ENCODE assay signal across 13 cellular contexts in the genomic region with DNA sequence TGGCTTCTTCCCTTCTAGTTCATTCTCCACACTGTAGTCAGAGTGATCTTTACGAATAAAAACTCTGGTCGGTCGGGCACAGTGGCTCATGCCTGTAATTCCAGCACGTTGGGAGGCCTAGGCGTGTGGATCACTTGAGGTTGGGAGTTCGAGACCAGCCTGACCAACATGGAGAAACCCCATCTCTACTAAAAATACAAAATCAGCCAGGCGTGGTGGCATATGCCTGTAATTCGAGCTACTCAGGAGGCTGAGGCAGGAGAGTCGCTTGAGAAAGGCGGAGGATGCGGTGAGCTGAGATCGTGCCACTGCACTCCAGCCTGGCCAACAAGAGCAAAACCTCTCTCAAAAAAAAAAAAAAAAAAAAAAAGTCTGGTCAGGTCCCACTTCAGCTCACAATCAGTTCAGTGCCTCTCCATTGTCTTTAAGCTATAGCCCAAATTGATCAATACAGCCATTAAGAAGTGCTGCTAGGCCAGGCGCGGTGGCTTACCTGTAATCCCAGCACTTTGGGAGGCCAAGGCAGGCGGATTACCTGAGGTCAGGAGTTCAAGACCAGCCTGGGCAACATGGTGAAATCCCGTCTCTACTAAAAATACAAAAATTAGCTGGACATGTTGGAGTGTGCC. TPM values are rescaled to one million over a fixed set of nuclear protein-coding genes. Genes with fewer than 3 reads are reported as not detected.
DNase-seq lines count a peak whose midpoint lies in the region; TF ChIP-seq lines count a peak whose summit lies in the region.
"Not testable (repeated sequence)": the region's sequence is repeated elsewhere in the genome, so short reads cannot be mapped to it uniquely, and the experiment has no call there.
"Had no signal": no experiment of that assay in that cellular context is flagged by ENCODE, and none has a peak within 500 bp of the region (broad histone marks: within the 10 kb centered on the region; RNA-seq: fewer than 3 reads in every experiment).

No MANE protein-coding gene starts in this region.

- H3K36me3 ChIP-seq in NT2/D1 (ENCODE audit: insufficient read depth, insufficient read length, low read length) (peaks cover 60% of the 10 kb centered on the region), mesodermal cell (ENCODE audit: control insufficient read depth, insufficient read depth, low read length) (peaks cover 23% of the 10 kb centered on the region)
- not testable (repeated sequence) for H3K36me3 ChIP-seq in spleen

- TF ChIP-seq POLR2A in spleen (IDR thresholded peaks at IDR 0.05): not testable (repeated sequence)

- H3K36me3 Mint-ChIP-seq in T-helper 2 cell treated with Interferon-gamma antibody and Interleukin-4, amounts not matched to agents 5 μg/mL and 100 μg/mL, for 36 hours (ENCODE audit: low read depth): peaks cover 11% of the 10 kb centered on the region
- H3K36me3 Mint-ChIP-seq in activated T-cell treated with anti-CD3 and anti-CD28 coated beads, Interleukin-2, amount 50 U/mL, for 24 hours (ENCODE audit: low read depth): peaks cover 56% of the 10 kb centered on the region
- not testable (repeated sequence) for H3K36me3 Mint-ChIP-seq in endothelial cell (ENCODE audit: low read depth, unreplicated experiment)

- not testable (repeated sequence) for TF ChIP-seq CTCF in C4-2B (conservative IDR thresholded peaks at IDR 0.05); HL-60 (IDR thresholded peaks at IDR 0.05; ENCODE audit: insufficient read depth, low read length); endothelial cell (IDR thresholded peaks at IDR 0.05; ENCODE audit: unreplicated experiment); spleen (IDR thresholded peaks at IDR 0.05 in 8 of 11, conservative IDR thresholded peaks at IDR 0.05 in 3 of 11)

- not testable (repeated sequence) for H3K9me3 Mint-ChIP-seq in T-helper 2 cell treated with Interferon-gamma antibody and Interleukin-4, amounts not matched to agents 5 μg/mL and 100 μg/mL, for 36 hours; activated T-cell treated with anti-CD3 and anti-CD28 coated beads, Interleukin-2, amount 50 U/mL, for 24 hours; endothelial cell (ENCODE audit: unreplicated experiment)

- peaks cover 54% of the 10 kb centered on the region for H3K4me1 Mint-ChIP-seq in T-helper 2 cell treated with Interferon-gamma antibody and Interleukin-4, amounts not matched to agents 5 μg/mL and 100 μg/mL, for 36 hours (ENCODE audit: low read depth)
- H3K4me1 Mint-ChIP-seq in activated T-cell treated with anti-CD3 and anti-CD28 coated beads, Interleukin-2, amount 50 U/mL, for 24 hours (ENCODE audit: low read depth): peaks cover 49% of the 10 kb centered on the region
- H3K4me1 Mint-ChIP-seq in endothelial cell (ENCODE audit: unreplicated experiment): peaks cover 18% of the 10 kb centered on the region

- intact Hi-C loops in spleen (cut with DNase I; ENCODE audit: low total_unique reads): loop anchor here (10.0 kb wide), 1 partner anchor 467 kb away; no protein-coding TSS in a partner anchor

- 89 to 93% methylated on average over 14 of the region's 16 CpGs for WGBS in mesodermal cell (ENCODE audit: insufficient coverage in 2 of 2), 2 experiments
- 86 to 95% (median 93%) methylated on average over 16 of the region's 16 CpGs for WGBS in spleen, 5 donors

- H3K9me3 ChIP-seq in NT2/D1 (ENCODE audit: insufficient read depth, low read length); mesodermal cell (ENCODE audit: control insufficient read depth, low read length); spleen: not testable (repeated sequence)

- H3K27ac ChIP-seq in C4-2B: peak overlapping the region; percentile 99
- peak overlapping the region; percentile 40 for H3K27ac ChIP-seq in HL-60 (replicated peaks)
- H3K27ac ChIP-seq in mesodermal cell (ENCODE audit: low read depth, low read length, severe bottlenecking): peak overlapping the region; percentile 61
- not testable (repeated sequence) for H3K27ac ChIP-seq in spleen

- not testable (repeated sequence) for H3K4me3 ChIP-seq in HL-60 (replicated peaks; ENCODE audit: insufficient read depth, low read length); NT2/D1 (ENCODE audit: insufficient read length, low read depth); mesodermal cell (ENCODE audit: extremely low read depth, insufficient read depth, low read length, poor library complexity, severe bottlenecking); spleen

- H3K27ac Mint-ChIP-seq in T-helper 2 cell treated with Interferon-gamma antibody and Interleukin-4, amounts not matched to agents 5 μg/mL and 100 μg/mL, for 36 hours: peak overlapping the region; percentile 69
- H3K27ac Mint-ChIP-seq in activated T-cell treated with anti-CD3 and anti-CD28 coated beads, Interleukin-2, amount 50 U/mL, for 24 hours: peak overlapping the region; percentile 61
- peak overlapping the region; percentile 36 for H3K27ac Mint-ChIP-seq in endothelial cell (ENCODE audit: unreplicated experiment)

- H3K4me1 ChIP-seq in NT2/D1 (ENCODE audit: insufficient read depth, insufficient read length): peaks cover 12% of the 10 kb centered on the region
- peaks cover 24% of the 10 kb centered on the region for H3K4me1 ChIP-seq in mesodermal cell (ENCODE audit: control insufficient read depth, insufficient read depth, low read length, poor library complexity, severe bottlenecking)
- H3K4me1 ChIP-seq in spleen: peaks cover 11 to 30% (median 17%) of the 10 kb centered on the region in 6 donors

- not testable (repeated sequence) for H3K27me3 Mint-ChIP-seq in T-helper 2 cell treated with Interferon-gamma antibody and Interleukin-4, amounts not matched to agents 5 μg/mL and 100 μg/mL, for 36 hours (ENCODE audit: low read depth); activated T-cell treated with anti-CD3 and anti-CD28 coated beads, Interleukin-2, amount 50 U/mL, for 24 hours; endothelial cell (ENCODE audit: unreplicated experiment)

- not testable (repeated sequence) for DNase-seq in HL-60 (ENCODE audit: low read depth in 1 of 2, low spot score in 1 of 2); NT2/D1 (ENCODE audit: low read depth, low spot score); T-helper 2 cell treated with Interferon-gamma antibody and Interleukin-4, amounts not matched to agents 5 μg/mL and 100 μg/mL, for 36 hours (ENCODE audit: low spot score); activated T-cell treated with anti-CD3 and anti-CD28 coated beads, Interleukin-2, amount 50 U/mL, for 24 hours; endothelial cell (ENCODE audit: low spot score)
- DNase-seq in spleen: peak; percentile 47

- H3K9ac ChIP-seq in NT2/D1 (ENCODE audit: insufficient read length, low read depth): peak overlapping the region; percentile 59

- H3K4me3 Mint-ChIP-seq in T-helper 2 cell treated with Interferon-gamma antibody and Interleukin-4, amounts not matched to agents 5 μg/mL and 100 μg/mL, for 36 hours; activated T-cell treated with anti-CD3 and anti-CD28 coated beads, Interleukin-2, amount 50 U/mL, for 24 hours; endothelial cell (ENCODE audit: unreplicated experiment): not testable (repeated sequence)

- not testable (repeated sequence) for H3K27me3 ChIP-seq in HL-60 (ENCODE audit: insufficient read depth, poor library complexity, severe bottlenecking); NT2/D1 (ENCODE audit: insufficient read depth, insufficient read length); spleen (replicated peaks in 1 of 7)

RNA-seq across cellular contexts. Expression of gene SLC3A2, which starts 19.0 kb away (rescaled TPM):
- total RNA-seq in endothelial cell (ENCODE audit: unreplicated experiment): 147 TPM
- polyA plus RNA-seq in mesodermal cell (2013, experiment 1 of 2): 157 TPM
- polyA plus RNA-seq in mesodermal cell (2013, experiment 2 of 2): 150 TPM
- 100 to 1,000 TPM; 102 to 138 (median 114) TPM for total RNA-seq in spleen
- polyA plus RNA-seq in spleen: 10 to 100 TPM; 48.7 to 58.4 (median 52.8) TPM

RNA-seq across cellular contexts. Expression of gene WDR74, which starts 22.3 kb away (rescaled TPM):
- total RNA-seq in endothelial cell (ENCODE audit: unreplicated experiment) (42.2 TPM), spleen (10 to 100 TPM; 29.0 to 62.2 (median 46.4) TPM)
- 93.1 TPM for polyA plus RNA-seq in mesodermal cell (2013, experiment 1 of 2)
- 110 TPM for polyA plus RNA-seq in mesodermal cell (2013, experiment 2 of 2)
- 10 to 100 TPM; 56.0 to 66.2 (median 60.1) TPM for polyA plus RNA-seq in spleen

RNA-seq across cellular contexts. Expression of gene TEX54, which starts 29.0 kb away (rescaled TPM):
- total RNA-seq in endothelial cell (ENCODE audit: unreplicated experiment) (not detected), spleen (not detected)
- not detected for polyA plus RNA-seq in mesodermal cell (2013, experiment 1 of 2)
- polyA plus RNA-seq in mesodermal cell (2013, experiment 2 of 2): not detected
- not detected for polyA plus RNA-seq in spleen
- total RNA-seq: CD4-positive, alpha-beta memory T cell; Daoy; GM23248; NCI-H460; SJCRH30 had no signal

RNA-seq across cellular contexts. Expression of gene STX5, which starts 29.8 kb away (rescaled TPM):
- 37.9 TPM for total RNA-seq in endothelial cell (ENCODE audit: unreplicated experiment)
- polyA plus RNA-seq in mesodermal cell (2013, experiment 1 of 2): 54.7 TPM
- 54.2 TPM for polyA plus RNA-seq in mesodermal cell (2013, experiment 2 of 2)
- 10 to 100 TPM; 40.5 to 50.7 (median 43.7) TPM for total RNA-seq in spleen
- polyA plus RNA-seq in spleen: 10 to 100 TPM; 20.9 to 27.0 (median 23.5) TPM

RNA-seq across cellular contexts. Expression of gene NXF1, which starts 56.4 kb away (rescaled TPM):
- total RNA-seq in endothelial cell (ENCODE audit: unreplicated experiment): 50.8 TPM
- 47.4 TPM for polyA plus RNA-seq in mesodermal cell (2013, experiment 1 of 2)
- polyA plus RNA-seq in mesodermal cell (2013, experiment 2 of 2): 44.0 TPM
- 100 to 1,000 TPM in 4 of 7 donors, 10 to 100 TPM in 3; 87.7 to 125 (median 118) TPM for total RNA-seq in spleen
- 100 to 1,000 TPM in 2 of 3 donors, 10 to 100 TPM in 1; 83.1 to 271 (median 194) TPM for polyA plus RNA-seq in spleen
